Comparison of ENCODE assay signal across 10 cellular contexts in genomic region chr3:172129534-172129867, GRCh38.
DNase-seq lines count a peak whose midpoint lies in the region; ATAC-seq and TF ChIP-seq lines count a peak whose summit lies in the region.
"Had no signal": no experiment of that assay in that cellular context is flagged by ENCODE, and none has a peak within 500 bp of the region (broad histone marks: within the 10 kb centered on the region; RNA-seq: fewer than 3 reads in every experiment).

No MANE protein-coding gene starts in this region.

- H3K27ac Mint-ChIP-seq in T-cell: peak overlapping the region in 1 of 2 donors; percentile 45
- H3K27ac Mint-ChIP-seq in stimulated activated naive CD8-positive, alpha-beta T cell treated with anti-CD3 and anti-CD28 coated beads, Interleukin-15, amount 100 ng/mL, for 72 hours: peak overlapping the region; percentile 86 to 99
- peak overlapping the region in 2 of 9 donors; percentile 11 to 84 for H3K27ac Mint-ChIP-seq in naive thymus-derived CD4-positive, alpha-beta T cell

- no peak overlapping the region for H2AFZ ChIP-seq in hepatocyte

- peaks cover 79% of the 10 kb centered on the region for H3K79me2 ChIP-seq in hepatocyte

- 44% methylated on average over 1 of the region's 1 CpG for WGBS in hepatocyte (ENCODE audit: low lambda C conversion rate, missing lambda C conversion rate)

- H3K4me3 Mint-ChIP-seq in T-cell: peak overlapping the region in 2 of 3 donors; percentile 1 to 23
- peak overlapping the region; percentile 24 to 52 for H3K4me3 Mint-ChIP-seq in stimulated activated naive CD8-positive, alpha-beta T cell treated with anti-CD3 and anti-CD28 coated beads, Interleukin-15, amount 100 ng/mL, for 72 hours
- no peak overlapping the region for H3K4me3 Mint-ChIP-seq in naive thymus-derived CD4-positive, alpha-beta T cell

- intact Hi-C loops in naive thymus-derived CD4-positive, alpha-beta T cell (cut with micrococcal nuclease): loop anchor here in 1 of 2 donors (1.0 kb wide), 1 partner anchor 12 kb away; no protein-coding TSS in a partner anchor

- POLR2A ChIA-PET in T-cell (lab: Charles Lee): interaction anchor here (0.5 to 0.6 kb wide), 2 partner anchors 22 to 535 kb away, joined by 3 read pairs; no protein-coding TSS in a partner anchor
- POLR2A ChIA-PET in naive thymus-derived CD4-positive, alpha-beta T cell (lab: Charles Lee): interaction anchor here (0.6 kb wide), 1 partner anchor 1769 kb away, joined by 4 read pairs; no protein-coding TSS in a partner anchor

- peaks cover 53% of the 10 kb centered on the region for H3K4me1 ChIP-seq in hepatocyte (ENCODE audit: insufficient read depth)
- peaks cover 0 to 30% of the 10 kb centered on the region in 2 donors for H3K4me1 ChIP-seq in naive thymus-derived CD4-positive, alpha-beta T cell (ENCODE audit: control insufficient read depth in 2 of 2, insufficient read depth in 2 of 2, low read length in 2 of 2)

- no peaks in the 10 kb centered on the region for H3K9me2 ChIP-seq in hepatocyte (replicated peaks; ENCODE audit: insufficient read depth)

- no peaks in the 10 kb centered on the region for H3K27me3 Mint-ChIP-seq in T-cell
- no peaks in the 10 kb centered on the region for H3K27me3 Mint-ChIP-seq in stimulated activated naive CD8-positive, alpha-beta T cell treated with anti-CD3 and anti-CD28 coated beads, Interleukin-15, amount 100 ng/mL, for 72 hours
- H3K27me3 Mint-ChIP-seq in naive thymus-derived CD4-positive, alpha-beta T cell: no peaks in the 10 kb centered on the region

- H3K27ac ChIP-seq in hepatocyte: peak overlapping the region; percentile 72
- H3K27ac ChIP-seq in naive thymus-derived CD4-positive, alpha-beta T cell (ENCODE audit: low read depth, low read length): no peak overlapping the region

- peaks cover 51 to 61% (median 58%) of the 10 kb centered on the region in 3 donors for H3K4me1 Mint-ChIP-seq in T-cell
- H3K4me1 Mint-ChIP-seq in stimulated activated naive CD8-positive, alpha-beta T cell treated with anti-CD3 and anti-CD28 coated beads, Interleukin-15, amount 100 ng/mL, for 72 hours: peaks cover 49% of the 10 kb centered on the region
- H3K4me1 Mint-ChIP-seq in naive thymus-derived CD4-positive, alpha-beta T cell: peaks cover 30 to 63% (median 55%) of the 10 kb centered on the region in 7 donors

- H3K36me3 ChIP-seq in hepatocyte (replicated peaks; ENCODE audit: insufficient read depth, low read depth): no peaks in the 10 kb centered on the region
- H3K36me3 ChIP-seq in naive thymus-derived CD4-positive, alpha-beta T cell (ENCODE audit: control insufficient read depth in 2 of 3, insufficient read depth in 3 of 3, low read length in 3 of 3): no peaks in the 10 kb centered on the region
- H3K36me3 ChIP-seq: thoracic aorta had no signal

- peak overlapping the region; percentile 23 for H3K4me2 ChIP-seq in hepatocyte

- no peaks in the 10 kb centered on the region for H3K27me3 ChIP-seq in hepatocyte
- H3K27me3 ChIP-seq in naive thymus-derived CD4-positive, alpha-beta T cell (ENCODE audit: control insufficient read depth in 2 of 2, insufficient read depth in 2 of 2, low read length in 2 of 2): no peaks in the 10 kb centered on the region

- no peaks in the 10 kb centered on the region for H4K20me1 ChIP-seq in hepatocyte (ENCODE audit: insufficient read depth, poor library complexity, severe bottlenecking)

- no peaks in the 10 kb centered on the region for H3K9me3 ChIP-seq in hepatocyte (ENCODE audit: low read depth)
- H3K9me3 ChIP-seq in naive thymus-derived CD4-positive, alpha-beta T cell (ENCODE audit: control insufficient read depth in 2 of 3, low read length in 3 of 3): no peaks in the 10 kb centered on the region
- H3K9me3 ChIP-seq: thoracic aorta had no signal

- ATAC-seq in T-cell (replicated peaks in 1 of 4): no peak
- peak; percentile 4 for ATAC-seq in stimulated activated naive CD8-positive, alpha-beta T cell treated with anti-CD3 and anti-CD28 coated beads, Interleukin-15, amount 100 ng/mL, for 72 hours
- ATAC-seq in naive thymus-derived CD4-positive, alpha-beta T cell: no peak

- TF ChIP-seq CTCF in hepatocyte (IDR thresholded peaks at IDR 0.05; ENCODE audit: poor library complexity): no peak

- CTCF ChIA-PET in T-cell (lab: Charles Lee): no interaction called here
- CTCF ChIA-PET in naive thymus-derived CD4-positive, alpha-beta T cell (lab: Charles Lee): no interaction called here

- peaks cover 30% of the 10 kb centered on the region for H3K36me3 Mint-ChIP-seq in T-cell
- peaks cover 0 to 42% (median 39%) of the 10 kb centered on the region in 5 donors for H3K36me3 Mint-ChIP-seq in naive thymus-derived CD4-positive, alpha-beta T cell

- no peaks in the 10 kb centered on the region for H3K9me3 Mint-ChIP-seq in T-cell
- H3K9me3 Mint-ChIP-seq in stimulated activated naive CD8-positive, alpha-beta T cell treated with anti-CD3 and anti-CD28 coated beads, Interleukin-15, amount 100 ng/mL, for 72 hours: no peaks in the 10 kb centered on the region
- H3K9me3 Mint-ChIP-seq in naive thymus-derived CD4-positive, alpha-beta T cell: peaks cover 0 to 8% (median 0%) of the 10 kb centered on the region in 11 donors

- H3K4me3 ChIP-seq in hepatocyte: no peak overlapping the region
- no peak overlapping the region for H3K4me3 ChIP-seq in naive thymus-derived CD4-positive, alpha-beta T cell (ENCODE audit: low read length)

- peak; percentile 69 for DNase-seq in SKM-1 treated with dmso at 0.1 percent for 144 hours (lab: John Stamatoyannopoulos, UW; ENCODE audit: unreplicated experiment)
- DNase-seq in SKM-1 (lab: John Stamatoyannopoulos, UW; ENCODE audit: unreplicated experiment): no peak
- no peak for DNase-seq in T-cell
- no peak for DNase-seq in hepatocyte (ENCODE audit: low spot score)
- no peak for DNase-seq in stimulated activated naive CD8-positive, alpha-beta T cell treated with anti-CD3 and anti-CD28 coated beads, Interleukin-15, amount 100 ng/mL, for 72 hours
- no peak for DNase-seq in C1 segment of cervical spinal cord (lab: John Stamatoyannopoulos, UW)
- no peak for DNase-seq in COLO829 (ENCODE audit: low spot score)
- DNase-seq in naive thymus-derived CD4-positive, alpha-beta T cell: no peak
- DNase-seq: effector CD8-positive, alpha-beta T cell had no signal

Comparison
In these comparisons a context has a peak if more than half of its experiments do, and no peak if none do; other contexts are left out.
1. H3K4me3 Mint-ChIP-seq: peak in T-cell (2 of 3) and stimulated activated naive CD8-positive, alpha-beta T cell treated with anti-CD3 and anti-CD28 coated beads, Interleukin-15, amount 100 ng/mL, for 72 hours (2 of 2); none in naive thymus-derived CD4-positive, alpha-beta T cell (0 of 10).